ENCODE assay signal across 13 cellular contexts in the genomic region with DNA sequence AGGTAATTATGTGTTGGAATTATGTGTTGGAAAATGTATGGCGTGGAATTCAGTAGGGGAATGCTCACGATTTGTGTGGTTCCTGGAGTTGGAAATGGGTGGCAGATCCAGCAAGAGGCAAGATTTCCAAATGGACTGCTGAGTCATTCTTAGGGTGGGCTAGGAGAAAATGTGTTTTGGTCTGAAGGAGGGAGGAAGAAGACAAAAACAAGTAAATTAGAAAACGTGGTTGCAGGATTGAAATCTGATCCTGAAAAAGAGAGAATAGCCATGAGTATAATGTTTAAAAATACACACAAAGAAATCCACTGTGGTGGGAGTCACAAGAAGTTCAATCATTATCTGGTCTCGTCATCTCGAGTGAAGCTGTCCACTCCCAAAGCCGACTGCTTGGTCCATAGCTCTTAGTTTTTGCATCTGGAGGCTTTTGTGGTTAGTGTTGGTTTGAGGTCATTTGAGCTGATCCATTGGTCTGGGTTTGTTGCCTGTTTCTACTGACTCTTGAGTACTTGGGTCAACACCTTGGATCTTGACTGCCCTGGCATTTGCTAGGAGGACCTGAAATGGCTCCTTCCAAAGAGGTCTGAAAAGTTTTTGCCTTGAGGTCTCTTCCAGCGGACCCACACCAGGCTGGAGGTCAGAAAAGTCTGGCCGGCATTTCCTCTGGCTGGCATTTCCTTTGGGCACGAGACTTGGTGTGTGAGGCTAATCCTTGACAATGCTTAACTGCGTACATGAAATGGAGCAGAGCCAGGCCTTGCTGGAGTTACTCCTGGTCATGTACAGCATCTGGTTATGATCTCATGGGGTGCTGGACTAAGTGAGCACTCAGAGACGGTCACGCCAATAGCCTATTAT. TPM values are rescaled to one million over a fixed set of nuclear protein-coding genes. Genes with fewer than 3 reads are reported as not detected.
DNase-seq lines count a peak whose midpoint lies in the region; ATAC-seq and TF ChIP-seq lines count a peak whose summit lies in the region.
"Had no signal": no experiment of that assay in that cellular context is flagged by ENCODE, and none has a peak within 500 bp of the region (broad histone marks: within the 10 kb centered on the region; RNA-seq: fewer than 3 reads in every experiment).

No MANE protein-coding gene starts in this region.

- H3K36me3 ChIP-seq in upper lobe of left lung (no peaks in the 10 kb centered on the region), heart left ventricle (peaks cover 0 to 14% (median 0%) of the 10 kb centered on the region in 9 donors)
- H3K36me3 ChIP-seq: SJSA1 had no signal

- DNase-seq in AG10803 (ENCODE audit: low read depth), result peak; percentile 61
- peak; percentile 27 for DNase-seq in EH (ENCODE audit: low read depth)
- DNase-seq in T-helper 17 cell, result no peak
- peak; percentile 99 for DNase-seq in foreskin melanocyte
- no peak for DNase-seq in medulla oblongata (ENCODE audit: extremely low spot score)
- DNase-seq in upper lobe of left lung, result no peak
- no peak for DNase-seq in heart left ventricle
- DNase-seq in SHP77 (lab: John Stamatoyannopoulos, UW), result no peak
- DNase-seq: NCI-H1092 treated with DMSO at 0.1 percent for 48 hours, NCI-H524 had no signal

- no peaks in the 10 kb centered on the region for H3K9me3 ChIP-seq in T-helper 17 cell (ENCODE audit: control insufficient read depth, low read length, poor library complexity, severe bottlenecking)
- H3K9me3 ChIP-seq in upper lobe of left lung, result no peaks in the 10 kb centered on the region
- H3K9me3 ChIP-seq in heart left ventricle, result no peaks in the 10 kb centered on the region
- H3K9me3 ChIP-seq: SJSA1 had no signal

- H3K36me3 Mint-ChIP-seq in T-helper 17 cell (ENCODE audit: low read depth), result peaks cover 8% of the 10 kb centered on the region

- H3K27me3 ChIP-seq in upper lobe of left lung (no peaks in the 10 kb centered on the region), heart left ventricle (peaks cover 0 to 10% (median 0%) of the 10 kb centered on the region in 9 donors)

- H3K4me3 Mint-ChIP-seq in T-helper 17 cell, result peak overlapping the region; percentile 89

- TF ChIP-seq CTCF in AG10803 (conservative IDR thresholded peaks at IDR 0.05; ENCODE audit: low read length) (no peak), upper lobe of left lung (IDR thresholded peaks at IDR 0.05) (no peak), heart left ventricle (IDR thresholded peaks at IDR 0.05) (no peak)

- no peak overlapping the region for H3K27ac ChIP-seq in upper lobe of left lung
- no peak overlapping the region for H3K27ac ChIP-seq in heart left ventricle
- H3K27ac ChIP-seq: HL-60, SJSA1 had no signal

- no peak for TF ChIP-seq POLR2A in upper lobe of left lung (IDR thresholded peaks at IDR 0.05)
- no peak for TF ChIP-seq POLR2A in heart left ventricle (IDR thresholded peaks at IDR 0.05)

- H3K4me1 Mint-ChIP-seq in T-helper 17 cell, result peaks cover 46% of the 10 kb centered on the region

- TF ChIP-seq EP300 in upper lobe of left lung (IDR thresholded peaks at IDR 0.05), result no peak

- intact Hi-C loops in heart left ventricle (cut with DNase I), result loop anchor here in 1 of 10 donors (5.0 kb wide), 1 partner anchor 51 kb away; no protein-coding TSS in a partner anchor

- WGBS in upper lobe of left lung, 2 donors, result 75 to 81% methylated on average over 9 to 12 of the region's 12 CpGs
- WGBS in heart left ventricle, 4 donors, result 67 to 82% (median 74%) methylated on average over 12 of the region's 12 CpGs

- ATAC-seq in T-helper 17 cell (no peak), upper lobe of left lung (ENCODE audit: low FRiP score in 2 of 2) (no peak), heart left ventricle (no peak)

- H3K4me1 ChIP-seq in upper lobe of left lung (peaks cover 4 to 27% (median 7%) of the 10 kb centered on the region in 4 donors), heart left ventricle (peaks cover 0 to 58% (median 20%) of the 10 kb centered on the region in 12 donors)
- H3K4me1 ChIP-seq: SJSA1 had no signal

- H3K27ac Mint-ChIP-seq in T-helper 17 cell, result peak overlapping the region; percentile 99

- H3K4me3 ChIP-seq in AG10803 (ENCODE audit: low read length) (no peak overlapping the region), upper lobe of left lung (no peak overlapping the region), heart left ventricle (peak overlapping the region in 1 of 12 donors; percentile 57)
- H3K4me3 ChIP-seq: SJSA1 had no signal

- H3K27me3 Mint-ChIP-seq in T-helper 17 cell, result no peaks in the 10 kb centered on the region

RNA-seq across cellular contexts. Expression of gene MX2, which starts 9.2 kb away (rescaled TPM):
- 10 to 100 TPM; 86.4 to 97.2 TPM for total RNA-seq in T-helper 17 cell
- total RNA-seq in upper lobe of left lung, result 10 to 100 TPM in 5 of 6 donors, 1 to 10 TPM in 1; 5.8 to 37.2 (median 25.8) TPM
- total RNA-seq in heart left ventricle, result 10 to 100 TPM in 3 of 9 donors, 1 to 10 TPM in 6; 4.2 to 23.3 (median 6.0) TPM
- 1 to 10 TPM; 3.2 to 5.3 TPM for polyA plus RNA-seq in heart left ventricle
- total RNA-seq: endothelial cell of umbilical vein, SJSA1 had no signal

RNA-seq across cellular contexts. Expression of gene FAM3B, which starts 54.5 kb away (rescaled TPM):
- total RNA-seq in T-helper 17 cell (not detected), upper lobe of left lung (10 to 100 TPM in 1 of 6 donors, 1 to 10 TPM in 5; 2.9 to 13.2 (median 4.7) TPM), heart left ventricle (under 1 TPM in 1 of 9 donors, not detected in 8; 0.54 TPM)
- under 1 TPM in 1 of 2 donors, not detected in 1; 0.10 TPM for polyA plus RNA-seq in heart left ventricle
- total RNA-seq: endothelial cell of umbilical vein, SJSA1 had no signal
- polyA plus RNA-seq: endothelial cell of umbilical vein had no signal

RNA-seq across cellular contexts. Expression of gene MX1, which starts 55.0 kb away (rescaled TPM):
- total RNA-seq in T-helper 17 cell (10 to 100 TPM; 58.6 to 75.9 TPM), upper lobe of left lung (100 to 1,000 TPM in 1 of 6 donors, 10 to 100 TPM in 5; 38.3 to 159 (median 89.0) TPM), heart left ventricle (10 to 100 TPM in 8 of 9 donors, 1 to 10 TPM in 1; 6.3 to 53.9 (median 17.2) TPM)
- polyA plus RNA-seq in heart left ventricle, result 1 to 10 TPM; 6.2 to 9.5 TPM

Comparison
In these comparisons a context has a peak if more than half of its experiments do, and no peak if none do; other contexts are left out.
1. DNase-seq: peak in AG10803 (single experiment), EH (single experiment) and foreskin melanocyte (single experiment); none in T-helper 17 cell (0 of 3), medulla oblongata (single experiment), upper lobe of left lung (0 of 2), heart left ventricle (0 of 5) and SHP77 (0 of 2).